34 cellular contexts compared by ENCODE assay signal in the genomic region with DNA sequence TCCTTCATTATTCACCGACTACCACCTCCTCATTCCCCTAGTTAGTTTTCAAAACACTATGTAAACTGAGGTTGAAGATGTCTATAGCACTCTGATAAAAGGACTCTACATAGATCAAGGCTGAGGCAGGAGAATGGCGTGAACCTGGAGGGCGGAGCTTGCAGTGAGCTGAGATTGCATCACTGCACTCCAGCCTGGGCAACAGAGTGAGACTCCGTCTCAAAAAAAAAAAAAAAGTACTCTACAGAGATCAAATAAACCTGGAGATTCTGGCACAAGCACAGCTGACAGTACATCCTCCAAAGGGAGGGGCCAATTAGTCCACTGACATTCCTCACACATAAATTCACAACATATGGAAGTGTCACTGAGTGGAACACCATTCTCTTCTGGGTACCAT. TPM values are rescaled to one million over a fixed set of nuclear protein-coding genes. Genes with fewer than 3 reads are reported as not detected.
DNase-seq lines count a peak whose midpoint lies in the region; ATAC-seq, FAIRE-seq and TF ChIP-seq lines count a peak whose summit lies in the region.
"Had no signal": no experiment of that assay in that cellular context is flagged by ENCODE, and none has a peak within 500 bp of the region (broad histone marks: within the 10 kb centered on the region; RNA-seq: fewer than 3 reads in every experiment).

No MANE protein-coding gene starts in this region.

- H3K14ac ChIP-seq in H1 (ENCODE audit: insufficient read length): no peak overlapping the region

- no peak overlapping the region for H2BK5ac ChIP-seq in H1 (ENCODE audit: low read depth, low read length)

- H3K36me3 ChIP-seq in H1 (ENCODE audit: control insufficient read depth in 2 of 4, insufficient read depth in 4 of 4, low read length in 3 of 4): peaks cover 0 to 23% (median 8%) of the 10 kb centered on the region in 4 experiments; a peak in 4 of 8 replicates
- H3K36me3 ChIP-seq in mucosa of descending colon (ENCODE audit: low read depth): no peaks in the 10 kb centered on the region
- peaks cover 91% of the 10 kb centered on the region for H3K36me3 ChIP-seq in OCI-LY7 (ENCODE audit: insufficient read depth, low read length)

- H3K79me2 ChIP-seq in H1 (ENCODE audit: control insufficient read depth in 1 of 2, insufficient read depth in 2 of 2, low read length in 2 of 2) (no peaks in the 10 kb centered on the region), OCI-LY7 (ENCODE audit: insufficient read depth, low read depth, low read length) (no peaks in the 10 kb centered on the region)

- H3K4me1 ChIP-seq in H1 (replicated peaks in 1 of 4; ENCODE audit: control insufficient read depth in 3 of 4, insufficient read depth in 4 of 4, low read length in 3 of 4): no peaks in the 10 kb centered on the region
- peaks cover 5% of the 10 kb centered on the region for H3K4me1 ChIP-seq in mucosa of descending colon (ENCODE audit: low read depth)
- H3K4me1 ChIP-seq in OCI-LY7 (ENCODE audit: insufficient read depth, low read length, poor library complexity, severe bottlenecking): peaks cover 3% of the 10 kb centered on the region
- H3K4me1 ChIP-seq: SJSA1, testis had no signal

- H3K27ac ChIP-seq in CD4-positive, alpha-beta T cell (ENCODE audit: low read depth, low read length): no peak overlapping the region
- H3K27ac ChIP-seq in H1 (ENCODE audit: low read depth, low read length): no peak overlapping the region
- no peak overlapping the region for H3K27ac ChIP-seq in OCI-LY7 (ENCODE audit: low read depth, low read length, poor library complexity, severe bottlenecking)
- H3K27ac ChIP-seq: adrenal gland, BLaER1, RWPE1, SJSA1, skin epidermis, testis had no signal

- no peak overlapping the region for H4K91ac ChIP-seq in H1 (replicated peaks; ENCODE audit: insufficient read length, low read length)

- H3K18ac ChIP-seq in H1 (ENCODE audit: extremely low read depth, low read length): no peak overlapping the region

- peaks cover 89% of the 10 kb centered on the region for H3K36me3 Mint-ChIP-seq in CD4-positive, alpha-beta T cell (ENCODE audit: low read depth)

- H3K27ac Mint-ChIP-seq in CD4-positive, alpha-beta T cell: peak overlapping the region; percentile 59
- H3K27ac Mint-ChIP-seq: activated T-helper 1 cell treated with anti-CD3 and anti-CD28 coated beads, Interleukin-12 subunit alpha, Interleukin-12 subunit beta, Interleukin-2, Interleukin-4 antibody, amounts not matched to agents 30 ng/mL and 10 ng/mL and 1 ng/mL, durations not matched to agents 14 hours and 24 hours and 36 hours; stimulated activated naive CD8-positive, alpha-beta T cell treated with anti-CD3 and anti-CD28 coated beads, Interleukin-15, Interleukin-2, amounts not matched to agents 100 ng/mL and 50 ng/mL, for 24 hours had no signal

- peaks cover 16% of the 10 kb centered on the region for H3K4me1 Mint-ChIP-seq in CD4-positive, alpha-beta T cell (ENCODE audit: low read depth)
- H3K4me1 Mint-ChIP-seq: activated CD8-positive, alpha-beta memory T cell treated with anti-CD3 and anti-CD28 coated beads, Interleukin-2, amount 10 ng/mL, durations not matched to agents 7 days and 5 days; neural crest cell had no signal

- BruUV-seq in OCI-LY7 (replicated peaks; lab: Mats Ljungman, UMichigan): no TSS peak

- no peaks in the 10 kb centered on the region; the same call in 1 of the 2 replicates for H3K79me1 ChIP-seq in H1 (ENCODE audit: low read depth, low read length)

- no peak overlapping the region for H3K4me3 ChIP-seq in H1 (ENCODE audit: extremely low read depth in 1 of 4, insufficient read depth in 2 of 4, low read depth in 3 of 4, low read length in 4 of 4)
- H3K4me3 ChIP-seq in mucosa of descending colon: no peak overlapping the region
- H3K4me3 ChIP-seq in OCI-LY7 (ENCODE audit: low read depth, low read length, poor library complexity, severe bottlenecking): no peak overlapping the region
- no peak overlapping the region for H3K4me3 ChIP-seq in lower leg skin (ENCODE audit: low read depth, poor library complexity, severe bottlenecking)
- H3K4me3 ChIP-seq: adrenal gland, BLaER1, SJSA1, skin epidermis, testis had no signal

- no peak overlapping the region for H2BK20ac ChIP-seq in H1 (ENCODE audit: low read length)

- H3K4me3 Mint-ChIP-seq in CD4-positive, alpha-beta T cell: no peak overlapping the region
- H3K4me3 Mint-ChIP-seq: activated CD8-positive, alpha-beta memory T cell treated with anti-CD3 and anti-CD28 coated beads, Interleukin-2, amount 10 ng/mL, durations not matched to agents 7 days and 5 days; activated T-helper 1 cell treated with anti-CD3 and anti-CD28 coated beads, Interleukin-12 subunit alpha, Interleukin-12 subunit beta, Interleukin-2, Interleukin-4 antibody, amounts not matched to agents 30 ng/mL and 10 ng/mL and 1 ng/mL, durations not matched to agents 14 hours and 24 hours and 36 hours; central memory CD8-positive, alpha-beta T cell; neural crest cell; stimulated activated naive CD8-positive, alpha-beta T cell treated with anti-CD3 and anti-CD28 coated beads, Interleukin-15, Interleukin-2, amounts not matched to agents 100 ng/mL and 50 ng/mL, for 24 hours had no signal

- DNase-seq in CD4-positive, alpha-beta T cell: no peak
- no peak for DNase-seq in H1 (ENCODE audit: low read depth in 1 of 2, low spot score in 2 of 2)
- DNase-seq in mucosa of descending colon: no peak
- DNase-seq in ecto neural progenitor cell (ENCODE audit: low spot score): no peak
- no peak for DNase-seq in OCI-LY7 (ENCODE audit: low spot score)
- DNase-seq in lower leg skin (ENCODE audit: low spot score in 2 of 2): no peak
- DNase-seq: ACHN; activated CD4-positive, alpha-beta T cell treated with anti-CD3 and anti-CD28 coated beads, Interleukin-2, amount 50 U/mL, for 4 hours; activated CD4-positive, CD25-positive, alpha-beta regulatory T cell; activated CD8-positive, alpha-beta memory T cell treated with anti-CD3 and anti-CD28 coated beads, Interleukin-2, amount 10 ng/mL, durations not matched to agents 7 days and 5 days; activated naive CD4-positive, alpha-beta T cell treated with Interleukin-2 at 50 U/mL for 16 hours; dermis blood vessel endothelial cell; DMS153; hypothalamus; mesenchymal stem cell; NCI-H1092; NCI-H1694; NCI-H2171 treated with DMSO at 0.1 percent for 48 hours; NCI-H510A; testis had no signal

- no peak overlapping the region for H3K4ac ChIP-seq in H1 (replicated peaks; ENCODE audit: insufficient read length, low read depth, low read length)

- no peak for ATAC-seq in CD4-positive, alpha-beta T cell (ENCODE audit: poor library complexity)
- ATAC-seq in mucosa of descending colon: peak; percentile 40
- ATAC-seq: activated CD8-positive, alpha-beta memory T cell treated with anti-CD3 and anti-CD28 coated beads, Interleukin-2, amount 10 ng/mL, durations not matched to agents 7 days and 5 days had no signal

- no peak overlapping the region for H2AK5ac ChIP-seq in H1 (ENCODE audit: low read depth, low read length)

- WGBS in H1 (ENCODE audit: extremely low coverage in 1 of 2, insufficient coverage in 1 of 2, insufficient read length in 1 of 2, insufficient replicate concordance in 2 of 2, low coverage in 1 of 2, low lambda C conversion rate in 2 of 2, missing lambda C conversion rate in 1 of 2), 2 experiments: 85% methylated on average over 4 of the region's 4 CpGs; no CpG with 5 or more reads in 1 of the 2 experiments
- 71 to 77% methylated on average over 4 of the region's 4 CpGs for WGBS in lower leg skin, 2 donors

- no peak overlapping the region for H2BK120ac ChIP-seq in H1 (replicated peaks; ENCODE audit: low read depth, low read length)

- H3K23ac ChIP-seq in H1 (ENCODE audit: insufficient read length): no peak overlapping the region

- no peaks in the 10 kb centered on the region for H3K27me3 Mint-ChIP-seq in CD4-positive, alpha-beta T cell
- H3K27me3 Mint-ChIP-seq: activated CD8-positive, alpha-beta memory T cell treated with anti-CD3 and anti-CD28 coated beads, Interleukin-2, amount 10 ng/mL, durations not matched to agents 7 days and 5 days; central memory CD8-positive, alpha-beta T cell; stimulated activated naive CD8-positive, alpha-beta T cell treated with anti-CD3 and anti-CD28 coated beads, Interleukin-15, Interleukin-2, amounts not matched to agents 100 ng/mL and 50 ng/mL, for 24 hours had no signal

- no peak for TF ChIP-seq POLR2A in H1 (IDR thresholded peaks at IDR 0.05; ENCODE audit: control extremely low read depth in 1 of 2, low read depth in 2 of 2, low read length in 2 of 2)
- TF ChIP-seq POLR2A in lower leg skin (IDR thresholded peaks at IDR 0.05): no peak

- no peak overlapping the region for H2BK15ac ChIP-seq in H1 (ENCODE audit: low read length)

- TF ChIP-seq EP300 in Ishikawa (IDR thresholded peaks at IDR 0.05; ENCODE audit: borderline replicate concordance) (no peak), H1 (IDR thresholded peaks at IDR 0.05; ENCODE audit: borderline replicate concordance in 1 of 2, low read depth in 2 of 2, low read length in 2 of 2) (no peak)

- H3K27me3 ChIP-seq in CD4-positive, alpha-beta T cell (ENCODE audit: control insufficient read depth, insufficient read depth, low read length): no peaks in the 10 kb centered on the region
- no peaks in the 10 kb centered on the region for H3K27me3 ChIP-seq in H1 (replicated peaks in 1 of 4; ENCODE audit: control insufficient read depth in 3 of 4, extremely low read depth in 1 of 4, insufficient read depth in 3 of 4, low read length in 3 of 4)
- H3K27me3 ChIP-seq: adrenal gland, BLaER1, SJSA1, testis had no signal

- H3K56ac ChIP-seq in H1 (replicated peaks; ENCODE audit: insufficient read length, low read depth, low read length): no peak overlapping the region

- intact Hi-C loops in CD4-positive, alpha-beta T cell (cut with DNase I, micrococcal nuclease): loop anchor here in 1 of 2 experiments (10.0 kb wide), 1 partner anchor 201 kb away; no protein-coding TSS in a partner anchor
- intact Hi-C loops in mucosa of descending colon (cut with DNase I, micrococcal nuclease) (no loop called here), OCI-LY7 (cut with micrococcal nuclease; ENCODE audit: unreplicated experiment) (no loop called here), lower leg skin (cut with DNase I; ENCODE audit: low total_unique reads) (no loop called here)

- no peaks in the 10 kb centered on the region for H3K23me2 ChIP-seq in H1 (ENCODE audit: low read depth, low read length)

- no peak overlapping the region for H3K4me2 ChIP-seq in H1 (ENCODE audit: insufficient read depth in 1 of 2, low read depth in 2 of 2, low read length in 2 of 2)
- no peak overlapping the region for H3K4me2 ChIP-seq in OCI-LY7 (ENCODE audit: low read length)
- H3K4me2 ChIP-seq: BLaER1 had no signal

- H4K8ac ChIP-seq in H1 (ENCODE audit: extremely low read depth, insufficient read depth, low read length): no peak overlapping the region

- no peaks in the 10 kb centered on the region for H3K9me3 ChIP-seq in CD4-positive, alpha-beta T cell (ENCODE audit: control insufficient read depth, low read length)
- no peaks in the 10 kb centered on the region for H3K9me3 ChIP-seq in H1 (ENCODE audit: insufficient read depth in 2 of 2, low read depth in 1 of 2, low read length in 1 of 2)
- no peaks in the 10 kb centered on the region for H3K9me3 ChIP-seq in mucosa of descending colon
- H3K9me3 ChIP-seq in OCI-LY7 (ENCODE audit: low read length): no peaks in the 10 kb centered on the region
- H3K9me3 ChIP-seq: adrenal gland, BLaER1, SJSA1, testis had no signal

- POLR2A ChIA-PET in CD4-positive, alpha-beta T cell (lab: Charles Lee): interaction anchor here (0.7 kb wide), 1 partner anchor 92 kb away, joined by 3 read pairs; no protein-coding TSS in a partner anchor
- POLR2A ChIA-PET in H1 (lab: Charles Lee; ENCODE audit: partially characterized antibody) (no interaction called here), OCI-LY7 (lab: Charles Lee) (no interaction called here)

- FAIRE-seq in H1 (lab: Jason Lieb, UNC): no peak
- FAIRE-seq: urothelium cell line had no signal

- no peak overlapping the region for H4K5ac ChIP-seq in H1 (ENCODE audit: insufficient read length, low read depth, low read length)

- no peak for TF ChIP-seq CTCF in CD4-positive, alpha-beta T cell (IDR thresholded peaks at IDR 0.05)
- no peak for TF ChIP-seq CTCF in H1 (IDR thresholded peaks at IDR 0.05; ENCODE audit: control extremely low read depth in 1 of 3, insufficient read depth in 1 of 3, low read depth in 1 of 3, low read length in 3 of 3)
- TF ChIP-seq CTCF in mucosa of descending colon (IDR thresholded peaks at IDR 0.05): no peak
- TF ChIP-seq CTCF in OCI-LY7 (conservative IDR thresholded peaks at IDR 0.05; ENCODE audit: low read length): no peak
- no peak for TF ChIP-seq CTCF in lower leg skin (IDR thresholded peaks at IDR 0.05)

- no peak overlapping the region for H3K9ac ChIP-seq in H1 (replicated peaks in 1 of 4; ENCODE audit: extremely low read depth in 1 of 4, low read depth in 3 of 4, low read length in 3 of 4)
- H3K9ac ChIP-seq: BLaER1 had no signal

- H3K9me3 Mint-ChIP-seq in CD4-positive, alpha-beta T cell: no peaks in the 10 kb centered on the region
- H3K9me3 Mint-ChIP-seq: activated T-helper 1 cell treated with anti-CD3 and anti-CD28 coated beads, Interleukin-12 subunit alpha, Interleukin-12 subunit beta, Interleukin-2, Interleukin-4 antibody, amounts not matched to agents 30 ng/mL and 10 ng/mL and 1 ng/mL, durations not matched to agents 14 hours and 24 hours and 36 hours; central memory CD8-positive, alpha-beta T cell; neural crest cell; stimulated activated naive CD8-positive, alpha-beta T cell treated with anti-CD3 and anti-CD28 coated beads, Interleukin-15, Interleukin-2, amounts not matched to agents 100 ng/mL and 50 ng/mL, for 24 hours had no signal

- CTCF ChIA-PET in CD4-positive, alpha-beta T cell (lab: Charles Lee): no interaction called here
- CTCF ChIA-PET in H1 (lab: Charles Lee; ENCODE audit: partially characterized antibody) (no interaction called here), OCI-LY7 (lab: Charles Lee; ENCODE audit: unreplicated experiment) (no interaction called here)

- H4K20me1 ChIP-seq in H1 (replicated peaks in 1 of 2; ENCODE audit: control insufficient read depth in 1 of 2, insufficient read depth in 2 of 2, low read length in 2 of 2): peaks cover 0 to 1% of the 10 kb centered on the region in 2 experiments
- no peaks in the 10 kb centered on the region for H4K20me1 ChIP-seq in OCI-LY7 (ENCODE audit: insufficient read depth, low read length)

- H2BK12ac ChIP-seq in H1 (ENCODE audit: low read depth, low read length): no peak overlapping the region

- no peaks in the 10 kb centered on the region for H3K9me2 ChIP-seq in OCI-LY7 (ENCODE audit: insufficient read depth, low read length)

- no peak overlapping the region for H2AFZ ChIP-seq in H1 (ENCODE audit: low read length)
- no peak overlapping the region for H2AFZ ChIP-seq in OCI-LY7 (ENCODE audit: low read length)

- no peak for TF ChIP-seq RAD21 in Ishikawa (IDR thresholded peaks at IDR 0.05; ENCODE audit: low read depth)
- no peak for TF ChIP-seq RAD21 in H1 (IDR thresholded peaks at IDR 0.05 in 1 of 2, conservative IDR thresholded peaks at IDR 0.05 in 1 of 2; ENCODE audit: low read depth in 2 of 2, low read length in 2 of 2)

RNA-seq across cellular contexts. Expression of gene TSG101, which starts 31.0 kb away (rescaled TPM):
- total RNA-seq in CD4-positive, alpha-beta T cell: 10 to 100 TPM; 23.5 to 30.1 TPM
- total RNA-seq in H1 (2021; fragmentation: NEBNext Ultra II Directional; extraction: Animal tissue kit (Norgen Biotek cat#: 25700)): 50.8 and 58.2 TPM in 2 replicates
- polyA plus RNA-seq in H1 (2011; rRNA removed): 138 and 151 TPM in 2 replicates
- 130 TPM for polyA plus RNA-seq in H1 (2011; cell fraction: cytosol; rRNA removed)
- 114 TPM for polyA plus RNA-seq in H1 (2011; cell fraction: nucleus; rRNA removed)
- polyA plus RNA-seq in H1 (2012, experiment 1 of 2): 50.9 to 70.3 TPM (median 59.3 TPM) in 4 replicates
- polyA plus RNA-seq in H1 (2012, experiment 2 of 2): 17.5 TPM
- polyA plus RNA-seq in H1 (2013, experiment 1 of 2): 45.2 TPM
- polyA plus RNA-seq in H1 (2013, experiment 2 of 2): 47.3 TPM
- 135 and 141 TPM in 2 replicates for polyA minus RNA-seq in H1 (2011; rRNA and poly(A)+ RNA removed)
- polyA minus RNA-seq in H1 (2011; cell fraction: cytosol; rRNA and poly(A)+ RNA removed): 70.0 TPM
- polyA minus RNA-seq in H1 (2011; cell fraction: nucleus; rRNA and poly(A)+ RNA removed): 44.2 TPM
- total RNA-seq in mucosa of descending colon: 10 to 100 TPM; 60.6 to 71.1 (median 64.9) TPM
- 56.9 and 96.8 TPM in 2 replicates for total RNA-seq in OCI-LY7 (2014; rRNA removed; shearing (Covaris generic))
- 54.2 and 72.1 TPM in 2 replicates for total RNA-seq in OCI-LY7 (2022)
- 100 to 1,000 TPM in 1 of 4 donors, 10 to 100 TPM in 3; 76.9 to 103 (median 85.8) TPM for total RNA-seq in lower leg skin

RNA-seq across cellular contexts. Expression of gene LDHAL6A, which starts 40.0 kb away (rescaled TPM):
- not detected for total RNA-seq in CD4-positive, alpha-beta T cell
- total RNA-seq in H1 (2021; fragmentation: NEBNext Ultra II Directional; extraction: Animal tissue kit (Norgen Biotek cat#: 25700)): not detected in 2 replicates
- polyA plus RNA-seq in H1 (2011; rRNA removed): not detected in 2 replicates
- not detected for polyA plus RNA-seq in H1 (2011; cell fraction: cytosol; rRNA removed)
- not detected for polyA plus RNA-seq in H1 (2011; cell fraction: nucleus; rRNA removed)
- polyA plus RNA-seq in H1 (2012, experiment 1 of 2): not detected in 4 replicates
- not detected for polyA plus RNA-seq in H1 (2012, experiment 2 of 2)
- 0.08 TPM for polyA plus RNA-seq in H1 (2013, experiment 1 of 2)
- polyA plus RNA-seq in H1 (2013, experiment 2 of 2): not detected
- 0.09 TPM in 1 of 2 replicates, not detected in the other for polyA minus RNA-seq in H1 (2011; rRNA and poly(A)+ RNA removed)
- not detected for polyA minus RNA-seq in H1 (2011; cell fraction: cytosol; rRNA and poly(A)+ RNA removed)
- not detected for polyA minus RNA-seq in H1 (2011; cell fraction: nucleus; rRNA and poly(A)+ RNA removed)
- total RNA-seq in mucosa of descending colon (not detected), OCI-LY7 (2022) (not detected in 2 replicates), lower leg skin (not detected)
- not detected in 2 replicates for total RNA-seq in OCI-LY7 (2014; rRNA removed; shearing (Covaris generic))
- total RNA-seq: activated CD8-positive, alpha-beta memory T cell treated with anti-CD3 and anti-CD28 coated beads, Interleukin-2, amount 10 ng/mL, durations not matched to agents 7 days and 5 days; activated T-helper 1 cell treated with anti-CD3 and anti-CD28 coated beads, Interleukin-12 subunit alpha, Interleukin-12 subunit beta, Interleukin-2, Interleukin-4 antibody, amounts not matched to agents 30 ng/mL and 10 ng/mL and 1 ng/mL, durations not matched to agents 14 hours and 24 hours and 36 hours; adrenal gland; dermis blood vessel endothelial cell; fibroblast of lung; HT-29; M059J; neural crest cell; SJSA1 had no signal
- polyA plus RNA-seq: fibroblast of lung had no signal
